In genomic region chr6:147909645-147910044, GRCh38 we compare ENCODE assay signal across 24 cellular contexts.
DNase-seq lines count a peak whose midpoint lies in the region; ATAC-seq and TF ChIP-seq lines count a peak whose summit lies in the region.
"Had no signal": no experiment of that assay in that cellular context is flagged by ENCODE, and none has a peak within 500 bp of the region (broad histone marks: within the 10 kb centered on the region; RNA-seq: fewer than 3 reads in every experiment).

No MANE protein-coding gene starts in this region.

- H3K36me3 ChIP-seq in mammary epithelial cell (ENCODE audit: insufficient read depth, low read length) (no peaks in the 10 kb centered on the region), breast epithelium (no peaks in the 10 kb centered on the region), adipocyte (ENCODE audit: control insufficient read depth, insufficient read depth, low read length, severe bottlenecking) (no peaks in the 10 kb centered on the region)
- H3K36me3 ChIP-seq: ascending aorta, heart left ventricle, prostate gland had no signal

- no peak for TF ChIP-seq CTCF in mammary epithelial cell (conservative IDR thresholded peaks at IDR 0.05 in 1 of 2, IDR thresholded peaks at IDR 0.05 in 1 of 2; ENCODE audit: extremely low read depth in 1 of 2, insufficient read depth in 1 of 2, low read depth in 1 of 2, low read length in 2 of 2)
- no peak for TF ChIP-seq CTCF in breast epithelium (IDR thresholded peaks at IDR 0.05)

- H2AFZ ChIP-seq in mammary epithelial cell (ENCODE audit: low read depth, low read length), result no peak overlapping the region

- H3K9me3 ChIP-seq in mammary epithelial cell (replicated peaks; ENCODE audit: insufficient read depth, low read length) (no peaks in the 10 kb centered on the region), breast epithelium (no peaks in the 10 kb centered on the region), adipocyte (ENCODE audit: control insufficient read depth, low read length) (no peaks in the 10 kb centered on the region)
- H3K9me3 ChIP-seq: ascending aorta, heart left ventricle, prostate gland had no signal

- no peaks in the 10 kb centered on the region for H3K4me1 ChIP-seq in mammary epithelial cell (ENCODE audit: insufficient read depth, low read length)
- no peaks in the 10 kb centered on the region for H3K4me1 ChIP-seq in breast epithelium
- no peaks in the 10 kb centered on the region for H3K4me1 ChIP-seq in adipocyte (ENCODE audit: control insufficient read depth, insufficient read depth, low read length)
- H3K4me1 ChIP-seq: ascending aorta, heart left ventricle, prostate gland had no signal

- DNase-seq in mammary epithelial cell (peak; percentile 32), breast epithelium (ENCODE audit: low spot score in 2 of 2) (no peak), adipocyte (ENCODE audit: low read depth) (peak; percentile 61), kidney glomerular epithelial cell (lab: John Stamatoyannopoulos, UW) (peak; percentile 15), A172 (ENCODE audit: low spot score) (no peak)
- DNase-seq: activated CD8-positive, alpha-beta T cell treated with anti-CD3 and anti-CD28 coated beads for 36 hours; activated naive CD4-positive, alpha-beta T cell treated with anti-CD3 and anti-CD28 coated beads, Interleukin-2, amount 10 ng/mL, durations not matched to agents 7 days and 5 days; activated T-cell treated with anti-CD3 and anti-CD28 coated beads, Interleukin-2, amount 50 U/mL, for 4 hours; C1 segment of cervical spinal cord; DMS 273 treated with DMSO at 0.1 percent for 48 hours; heart left ventricle; Karpas-422; mesendoderm; NCI-H1105 treated with DMSO at 0.1 percent for 48 hours; NCI-H526 treated with DMSO at 0.1 percent for 48 hours; SIG-M5; T-helper 17 cell had no signal

- H3K9ac ChIP-seq in mammary epithelial cell (ENCODE audit: insufficient read depth, low read length) (no peak overlapping the region), adipocyte (ENCODE audit: low read length) (no peak overlapping the region)

- ATAC-seq in GM18505 (IDR thresholded peaks at IDR 0.05; ENCODE audit: unreplicated experiment) (no peak), GM21717 (IDR thresholded peaks at IDR 0.05; ENCODE audit: unreplicated experiment) (no peak), GM19467 (IDR thresholded peaks at IDR 0.05; ENCODE audit: unreplicated experiment) (no peak)
- ATAC-seq: activated CD8-positive, alpha-beta T cell treated with anti-CD3 and anti-CD28 coated beads for 36 hours; activated T-cell treated with anti-CD3 and anti-CD28 coated beads, Interleukin-2, amount 50 U/mL, for 4 hours; heart left ventricle; natural killer cell treated with Interleukin-12 subunit alpha and Interleukin-12 subunit beta and Interleukin-15 and Interleukin-18, amount 100 ng/mL, for 72 hours; T-helper 17 cell; WTC11 had no signal

- dilution Hi-C loops in mammary epithelial cell (cut with HindIII; ENCODE audit: low sequenced_read_pairs), result no loop called here

- 90% methylated on average over 7 of the region's 7 CpGs for WGBS in mammary epithelial cell (ENCODE audit: low coverage, missing lambda C conversion rate)

- no peak overlapping the region for H3K4me2 ChIP-seq in mammary epithelial cell (ENCODE audit: insufficient read depth, low read depth, low read length)

- H3K27ac ChIP-seq in mammary epithelial cell (ENCODE audit: insufficient read depth, low read depth, low read length) (no peak overlapping the region), breast epithelium (no peak overlapping the region)
- H3K27ac ChIP-seq: ascending aorta, heart left ventricle had no signal

- H3K27me3 ChIP-seq in mammary epithelial cell (ENCODE audit: insufficient read depth, low read length), result no peaks in the 10 kb centered on the region
- no peaks in the 10 kb centered on the region for H3K27me3 ChIP-seq in breast epithelium
- H3K27me3 ChIP-seq in adipocyte (replicated peaks; ENCODE audit: control insufficient read depth, insufficient read depth, low read length), result no peaks in the 10 kb centered on the region
- H3K27me3 ChIP-seq: ascending aorta, heart left ventricle had no signal

- no peaks in the 10 kb centered on the region for H3K79me2 ChIP-seq in mammary epithelial cell (ENCODE audit: insufficient read depth, low read length)

- no peaks in the 10 kb centered on the region for H4K20me1 ChIP-seq in mammary epithelial cell (ENCODE audit: insufficient read depth, low read length)

- in situ Hi-C loops in mammary epithelial cell (cut with MboI; ENCODE audit: low sequenced_read_pairs in 2 of 2), result no loop called here

- no TSS peak for BruUV-seq in mammary epithelial cell (replicated peaks; lab: Mats Ljungman, UMichigan)

- TF ChIP-seq POLR2A in breast epithelium (IDR thresholded peaks at IDR 0.05), result no peak
- TF ChIP-seq POLR2A in GM18505 (IDR thresholded peaks at IDR 0.05; ENCODE audit: borderline replicate concordance, extremely low read depth, insufficient read depth, insufficient read length), result no peak

- CTCF ChIA-PET in mammary epithelial cell (lab: Charles Lee; ENCODE audit: low non-redundant PET), result no interaction called here

- intact Hi-C loops in mammary epithelial cell (cut with micrococcal nuclease), result no loop called here
- intact Hi-C loops in breast epithelium (cut with DNase I; ENCODE audit: low total_unique reads), result no loop called here

- H3K4me3 ChIP-seq in mammary epithelial cell (replicated peaks in 1 of 3; ENCODE audit: insufficient read depth in 1 of 3, low read depth in 2 of 3, low read length in 3 of 3) (no peak overlapping the region), breast epithelium (no peak overlapping the region), adipocyte (ENCODE audit: low read length) (no peak overlapping the region)
- H3K4me3 ChIP-seq: ascending aorta, heart left ventricle, prostate gland had no signal

Comparison
In these comparisons a context has a peak if more than half of its experiments do, and no peak if none do; other contexts are left out.
1. DNase-seq: peak in mammary epithelial cell (single experiment), adipocyte (single experiment) and kidney glomerular epithelial cell (single experiment); none in breast epithelium (0 of 2) and A172 (single experiment).